ENCODE assay signal across 8 cellular contexts in genomic region chr13:50991624-50992610, GRCh38.
DNase-seq lines count a peak whose midpoint lies in the region; ATAC-seq and TF ChIP-seq lines count a peak whose summit lies in the region.

No MANE protein-coding gene starts in this region.

- ATAC-seq in GM19463 (IDR thresholded peaks at IDR 0.05; ENCODE audit: unreplicated experiment) (peak; percentile 94), HG03460 (IDR thresholded peaks at IDR 0.05; ENCODE audit: unreplicated experiment) (peak; percentile 88)

- no peak for TF ChIP-seq EP300 in suprapubic skin (IDR thresholded peaks at IDR 0.05)

- H3K27ac Mint-ChIP-seq in endothelial cell (ENCODE audit: unreplicated experiment) = no peak overlapping the region

- no peak for TF ChIP-seq CTCF in GM12865 (IDR thresholded peaks at IDR 0.05; ENCODE audit: insufficient read depth, low read depth, low read length, missing control alignments)
- TF ChIP-seq CTCF in suprapubic skin (IDR thresholded peaks at IDR 0.05) = no peak
- no peak for TF ChIP-seq CTCF in endothelial cell (IDR thresholded peaks at IDR 0.05; ENCODE audit: unreplicated experiment)

- H3K36me3 ChIP-seq in suprapubic skin = no peaks in the 10 kb centered on the region

- peaks cover 6% of the 10 kb centered on the region for H3K4me1 Mint-ChIP-seq in endothelial cell (ENCODE audit: unreplicated experiment)

- H3K27me3 ChIP-seq in suprapubic skin = no peaks in the 10 kb centered on the region

- no peaks in the 10 kb centered on the region for H3K27me3 Mint-ChIP-seq in endothelial cell (ENCODE audit: unreplicated experiment)

- H3K36me3 Mint-ChIP-seq in endothelial cell (ENCODE audit: low read depth, unreplicated experiment) = no peaks in the 10 kb centered on the region

- no peak overlapping the region for H3K4me3 ChIP-seq in GM12865 (ENCODE audit: low read depth, low read length)
- H3K4me3 ChIP-seq in suprapubic skin = no peak overlapping the region

- H3K4me3 Mint-ChIP-seq in endothelial cell (ENCODE audit: unreplicated experiment) = no peak overlapping the region

- peak overlapping the region; percentile 44 for H3K27ac ChIP-seq in angular gyrus (ENCODE audit: low read depth, low read length)
- H3K27ac ChIP-seq in suprapubic skin = peak overlapping the region; percentile 65

- 66% methylated on average over 9 of the region's 9 CpGs for WGBS in suprapubic skin

- H3K9me3 Mint-ChIP-seq in endothelial cell (ENCODE audit: unreplicated experiment) = no peaks in the 10 kb centered on the region

- peak; percentile 59 for DNase-seq in GM12865 (ENCODE audit: low read depth)
- DNase-seq in suprapubic skin (ENCODE audit: low spot score in 2 of 2) = no peak
- no peak for DNase-seq in stimulated activated CD4-positive, alpha-beta T cell treated with anti-CD3 and anti-CD28 coated beads, Interleukin-4, amount 100 ng/mL, for 4 hours
- DNase-seq in endothelial cell (ENCODE audit: low spot score) = no peak
- no peak for DNase-seq in NCI-H2227 treated with DMSO at 0.1 percent for 48 hours (lab: John Stamatoyannopoulos, UW)

- TF ChIP-seq POLR2A in suprapubic skin (IDR thresholded peaks at IDR 0.05) = no peak

- H3K9me3 ChIP-seq in suprapubic skin = no peaks in the 10 kb centered on the region

- H3K4me1 ChIP-seq in suprapubic skin = peaks cover 27% of the 10 kb centered on the region
